Comparison of ENCODE assay signal across 21 cellular contexts in genomic region chrX:37967714-37968113, GRCh38. TPM values are rescaled to one million over a fixed set of nuclear protein-coding genes. Genes with fewer than 3 reads are reported as not detected.
DNase-seq lines count a peak whose midpoint lies in the region; ATAC-seq, FAIRE-seq and TF ChIP-seq lines count a peak whose summit lies in the region.
"Had no signal": no experiment of that assay in that cellular context is flagged by ENCODE, and none has a peak within 500 bp of the region (broad histone marks: within the 10 kb centered on the region; RNA-seq: fewer than 3 reads in every experiment).

No MANE protein-coding gene starts in this region.

- no peaks in the 10 kb centered on the region for H3K79me1 ChIP-seq in H1 (ENCODE audit: low read depth, low read length)

- no peak for TF ChIP-seq EP300 in A549 (IDR thresholded peaks at IDR 0.05)
- TF ChIP-seq EP300 in H1 (IDR thresholded peaks at IDR 0.05; ENCODE audit: borderline replicate concordance in 1 of 2, low read depth in 2 of 2, low read length in 2 of 2): no peak

- H3K4me2 ChIP-seq in A549: no peak overlapping the region
- H3K4me2 ChIP-seq in H1 (ENCODE audit: insufficient read depth in 1 of 2, low read depth in 2 of 2, low read length in 2 of 2): no peak overlapping the region
- H3K4me2 ChIP-seq: BLaER1 treated with 17β-estradiol and CSF1 and Interleukin-3, amounts not matched to agents 10 nM and 100 nM had no signal

- no peak overlapping the region for H4K5ac ChIP-seq in H1 (ENCODE audit: insufficient read length, low read depth, low read length)

- intact Hi-C loops in posterior cingulate gyrus (cut with DNase I): no loop called here

- no peak overlapping the region for H4K8ac ChIP-seq in H1 (ENCODE audit: extremely low read depth, insufficient read depth, low read length)

- ATAC-seq in A549: no peak
- ATAC-seq: CD8-positive, alpha-beta T cell had no signal

- no peak overlapping the region for H2BK120ac ChIP-seq in H1 (replicated peaks; ENCODE audit: low read depth, low read length)

- H3K4me3 ChIP-seq in A549: no peak overlapping the region
- H3K4me3 ChIP-seq in HEK293 (ENCODE audit: low read depth, low read length): no peak overlapping the region
- H3K4me3 ChIP-seq in H1 (ENCODE audit: extremely low read depth in 1 of 4, insufficient read depth in 2 of 4, low read depth in 3 of 4, low read length in 4 of 4): no peak overlapping the region
- H3K4me3 ChIP-seq: BLaER1 treated with 17β-estradiol and CSF1 and Interleukin-3, amounts not matched to agents 10 nM and 100 nM had no signal

- H3K36me3 ChIP-seq in HEK293 (ENCODE audit: control insufficient read depth in 2 of 2, insufficient read depth in 1 of 2, low read length in 2 of 2): no peaks in the 10 kb centered on the region
- no peaks in the 10 kb centered on the region for H3K36me3 ChIP-seq in H1 (ENCODE audit: control insufficient read depth in 2 of 4, insufficient read depth in 4 of 4, low read length in 3 of 4)
- H3K36me3 ChIP-seq: BLaER1 treated with 17β-estradiol and CSF1 and Interleukin-3, amounts not matched to agents 10 nM and 100 nM had no signal

- TF ChIP-seq POLR2A in A549 (IDR thresholded peaks at IDR 0.05; ENCODE audit: low read length) (no peak), H1 (IDR thresholded peaks at IDR 0.05; ENCODE audit: control extremely low read depth in 1 of 2, low read depth in 2 of 2, low read length in 2 of 2) (no peak)

- no peak overlapping the region for H2BK12ac ChIP-seq in H1 (ENCODE audit: low read depth, low read length)

- no peak overlapping the region for H3K18ac ChIP-seq in H1 (ENCODE audit: extremely low read depth, low read length)

- no peak overlapping the region for H2BK15ac ChIP-seq in H1 (ENCODE audit: low read length)

- CTCF ChIA-PET in A549 (lab: Yijun Ruan, JAX): no interaction called here
- CTCF ChIA-PET in HEK293 (lab: Yijun Ruan, JAX): no interaction called here
- CTCF ChIA-PET in H1 (lab: Charles Lee; ENCODE audit: partially characterized antibody): no interaction called here

- H3K27ac ChIP-seq in A549 (no peak overlapping the region), HEK293 (ENCODE audit: extremely low read depth, low read depth, low read length) (no peak overlapping the region), H1 (ENCODE audit: low read depth, low read length) (no peak overlapping the region)
- H3K27ac ChIP-seq: BLaER1 treated with 17β-estradiol and CSF1 and Interleukin-3, amounts not matched to agents 10 nM and 100 nM; C4-2B had no signal

- FAIRE-seq in A549 (lab: Jason Lieb, UNC): peak; percentile 7
- FAIRE-seq in H1 (lab: Jason Lieb, UNC): peak; percentile 13
- FAIRE-seq: A204.1, D721Med, G401.6, GM12891, GM19239 had no signal

- POLR2A ChIA-PET in A549 (lab: Yijun Ruan, JAX) (no interaction called here), HEK293 (lab: Yijun Ruan, JAX) (no interaction called here), H1 (lab: Charles Lee; ENCODE audit: partially characterized antibody) (no interaction called here)

- no peak overlapping the region for H3K23ac ChIP-seq in H1 (ENCODE audit: insufficient read length)

- TF ChIP-seq CTCF in A549 (IDR thresholded peaks at IDR 0.05) (no peak), HEK293 (tag by site-specific recombination; IDR thresholded peaks at IDR 0.05) (no peak), H1 (IDR thresholded peaks at IDR 0.05; ENCODE audit: control extremely low read depth in 1 of 3, insufficient read depth in 1 of 3, low read depth in 1 of 3, low read length in 3 of 3) (no peak)

- H3K4ac ChIP-seq in H1 (replicated peaks; ENCODE audit: insufficient read length, low read depth, low read length): no peak overlapping the region

- no peaks in the 10 kb centered on the region for H3K79me2 ChIP-seq in H1 (ENCODE audit: control insufficient read depth in 1 of 2, insufficient read depth in 2 of 2, low read length in 2 of 2)

- H2BK5ac ChIP-seq in H1 (ENCODE audit: low read depth, low read length): no peak overlapping the region

- H3K23me2 ChIP-seq in H1 (ENCODE audit: low read depth, low read length): no peaks in the 10 kb centered on the region

- no peak overlapping the region for H3K9ac ChIP-seq in H1 (replicated peaks in 1 of 4; ENCODE audit: extremely low read depth in 1 of 4, low read depth in 3 of 4, low read length in 3 of 4)
- H3K9ac ChIP-seq: BLaER1 treated with 17β-estradiol and CSF1 and Interleukin-3, amounts not matched to agents 10 nM and 100 nM had no signal

- no peaks in the 10 kb centered on the region for H3K27me3 ChIP-seq in H1 (replicated peaks in 1 of 4; ENCODE audit: control insufficient read depth in 3 of 4, extremely low read depth in 1 of 4, insufficient read depth in 3 of 4, low read length in 3 of 4)
- H3K27me3 ChIP-seq: BLaER1 treated with 17β-estradiol and CSF1 and Interleukin-3, amounts not matched to agents 10 nM and 100 nM had no signal

- no peak overlapping the region for H2AFZ ChIP-seq in H1 (ENCODE audit: low read length)

- H3K4me1 ChIP-seq in A549 (no peaks in the 10 kb centered on the region), HEK293 (ENCODE audit: control insufficient read depth, insufficient read depth, low read length) (no peaks in the 10 kb centered on the region), H1 (replicated peaks in 1 of 4; ENCODE audit: control insufficient read depth in 3 of 4, insufficient read depth in 4 of 4, low read length in 3 of 4) (no peaks in the 10 kb centered on the region)
- H3K4me1 ChIP-seq: BLaER1 treated with 17β-estradiol and CSF1 and Interleukin-3, amounts not matched to agents 10 nM and 100 nM; Caco-2 had no signal

- no peak for DNase-seq in A549 (ENCODE audit: low read depth in 1 of 2, low spot score in 1 of 2)
- DNase-seq in H1 (ENCODE audit: low read depth in 1 of 2, low spot score in 2 of 2): no peak
- DNase-seq in NCI-H2081 (lab: John Stamatoyannopoulos, UW): no peak
- no peak for DNase-seq in posterior cingulate gyrus
- DNase-seq: 8988T; AML-193; Caco-2; Calu3; CD4-positive, alpha-beta T cell; CD8-positive, alpha-beta T cell; DMS79 treated with DMSO at 0.1 percent for 48 hours; GF-D8 had no signal

- H2BK20ac ChIP-seq in H1 (ENCODE audit: low read length): no peak overlapping the region

- TF ChIP-seq RAD21 in A549 (conservative IDR thresholded peaks at IDR 0.05 in 1 of 2, IDR thresholded peaks at IDR 0.05 in 1 of 2) (no peak), H1 (IDR thresholded peaks at IDR 0.05 in 1 of 2, conservative IDR thresholded peaks at IDR 0.05 in 1 of 2; ENCODE audit: low read depth in 2 of 2, low read length in 2 of 2) (no peak)

- H3K56ac ChIP-seq in H1 (replicated peaks; ENCODE audit: insufficient read length, low read depth, low read length): no peak overlapping the region

- no peaks in the 10 kb centered on the region for H3K9me3 ChIP-seq in A549
- H3K9me3 ChIP-seq in HEK293 (ENCODE audit: control insufficient read depth, insufficient read depth, low read depth, low read length): no peaks in the 10 kb centered on the region
- H3K9me3 ChIP-seq in H1 (ENCODE audit: insufficient read depth in 2 of 2, low read depth in 1 of 2, low read length in 1 of 2): no peaks in the 10 kb centered on the region
- H3K9me3 ChIP-seq: Caco-2 had no signal

- WGBS in A549 (ENCODE audit: missing lambda C conversion rate): 68% methylated on average over 2 of the region's 2 CpGs
- 91% methylated on average over 2 of the region's 2 CpGs; no CpG with 5 or more reads in 1 of the 2 experiments for WGBS in H1 (ENCODE audit: extremely low coverage in 1 of 2, insufficient coverage in 1 of 2, insufficient read length in 1 of 2, insufficient replicate concordance in 2 of 2, low coverage in 1 of 2, low lambda C conversion rate in 2 of 2, missing lambda C conversion rate in 1 of 2), 2 experiments

- no peak overlapping the region for H4K91ac ChIP-seq in H1 (replicated peaks; ENCODE audit: insufficient read length, low read length)

- no peaks in the 10 kb centered on the region for H4K20me1 ChIP-seq in H1 (replicated peaks in 1 of 2; ENCODE audit: control insufficient read depth in 1 of 2, insufficient read depth in 2 of 2, low read length in 2 of 2)
- H4K20me1 ChIP-seq: BLaER1 treated with 17β-estradiol and CSF1 and Interleukin-3, amounts not matched to agents 10 nM and 100 nM had no signal

- H2AK5ac ChIP-seq in H1 (ENCODE audit: low read depth, low read length): no peak overlapping the region

- no peak overlapping the region for H3K14ac ChIP-seq in H1 (ENCODE audit: insufficient read length)

TF ChIP-seq in A549, 52 proteins besides CTCF, POLR2A, EP300 and RAD21:
- TF ChIP-seq RARB (CRISPR knock-in tag; IDR thresholded peaks at IDR 0.05): no peak

TF ChIP-seq in HEK293, 187 proteins besides CTCF, POLR2A, EP300 and RAD21:
- TF ChIP-seq SETDB1 (IDR thresholded peaks at IDR 0.05; ENCODE audit: insufficient read length, low read length) (peak; percentile 63), ZSCAN23 (tag by site-specific recombination; IDR thresholded peaks at IDR 0.05) (no peak)

TF ChIP-seq in H1, 55 proteins besides CTCF, POLR2A, EP300 and RAD21 (continues in another document):
- TF ChIP-seq CHD1 (IDR thresholded peaks at IDR 0.05; ENCODE audit: low read depth, low read length): no peak
- no peak for TF ChIP-seq NANOG (IDR thresholded peaks at IDR 0.05; ENCODE audit: insufficient read depth, low read depth, low read length, poor library complexity, severe bottlenecking)
- no peak for TF ChIP-seq SRF (IDR thresholded peaks at IDR 0.05; ENCODE audit: low read depth, low read length)
- no peak for TF ChIP-seq E2F6 (IDR thresholded peaks at IDR 0.05)
- TF ChIP-seq SIX5 (IDR thresholded peaks at IDR 0.05; ENCODE audit: low read depth, low read length): no peak

RNA-seq across cellular contexts. Expression of gene SYTL5, which starts 38.6 kb away (rescaled TPM):
- polyA plus RNA-seq in A549 (2011; rRNA removed) (0.79 and 1.0 TPM in 2 replicates), A549 (2017; fragmentation: RNase III; extraction: RNeasy Plus Mini Kit Qiagen cat#74134 plus additional on column Dnase treatment) (0.71 to 1.1 TPM (median 0.88 TPM) in 3 replicates), H1 (2011; rRNA removed) (0.06 and 0.15 TPM in 2 replicates)
- polyA plus RNA-seq in A549 (2012; cell fraction: cytosol; rRNA removed): 0.05 TPM in 2 replicates
- 0.05 and 0.06 TPM in 2 replicates for polyA plus RNA-seq in A549 (2012; cell fraction: nucleus; rRNA removed)
- 0.37 and 0.44 TPM in 2 replicates for polyA minus RNA-seq in A549 (2011; rRNA and poly(A)+ RNA removed)
- total RNA-seq in H1 (2021; fragmentation: NEBNext Ultra II Directional; extraction: Animal tissue kit (Norgen Biotek cat#: 25700)): 0.38 and 0.52 TPM in 2 replicates
- polyA plus RNA-seq in H1 (2011; cell fraction: cytosol; rRNA removed): 0.21 TPM
- 0.07 TPM for polyA plus RNA-seq in H1 (2011; cell fraction: nucleus; rRNA removed)
- polyA plus RNA-seq in H1 (2012, experiment 1 of 2): 0.19 to 0.69 TPM (median 0.23 TPM) in 4 replicates
- polyA plus RNA-seq in H1 (2012, experiment 2 of 2): 0.04 TPM
- 0.24 TPM for polyA plus RNA-seq in H1 (2013, experiment 1 of 2)
- 0.26 TPM for polyA plus RNA-seq in H1 (2013, experiment 2 of 2)
- 0.28 and 0.59 TPM in 2 replicates for polyA minus RNA-seq in H1 (2011; rRNA and poly(A)+ RNA removed)
- not detected for polyA minus RNA-seq in H1 (2011; cell fraction: cytosol; rRNA and poly(A)+ RNA removed)
- polyA minus RNA-seq in H1 (2011; cell fraction: nucleus; rRNA and poly(A)+ RNA removed): 0.40 TPM
- total RNA-seq: B cell; CD4-positive, alpha-beta T cell; CD8-positive, alpha-beta T cell had no signal
